ENCODE assay signal across 11 cellular contexts in the genomic region with DNA sequence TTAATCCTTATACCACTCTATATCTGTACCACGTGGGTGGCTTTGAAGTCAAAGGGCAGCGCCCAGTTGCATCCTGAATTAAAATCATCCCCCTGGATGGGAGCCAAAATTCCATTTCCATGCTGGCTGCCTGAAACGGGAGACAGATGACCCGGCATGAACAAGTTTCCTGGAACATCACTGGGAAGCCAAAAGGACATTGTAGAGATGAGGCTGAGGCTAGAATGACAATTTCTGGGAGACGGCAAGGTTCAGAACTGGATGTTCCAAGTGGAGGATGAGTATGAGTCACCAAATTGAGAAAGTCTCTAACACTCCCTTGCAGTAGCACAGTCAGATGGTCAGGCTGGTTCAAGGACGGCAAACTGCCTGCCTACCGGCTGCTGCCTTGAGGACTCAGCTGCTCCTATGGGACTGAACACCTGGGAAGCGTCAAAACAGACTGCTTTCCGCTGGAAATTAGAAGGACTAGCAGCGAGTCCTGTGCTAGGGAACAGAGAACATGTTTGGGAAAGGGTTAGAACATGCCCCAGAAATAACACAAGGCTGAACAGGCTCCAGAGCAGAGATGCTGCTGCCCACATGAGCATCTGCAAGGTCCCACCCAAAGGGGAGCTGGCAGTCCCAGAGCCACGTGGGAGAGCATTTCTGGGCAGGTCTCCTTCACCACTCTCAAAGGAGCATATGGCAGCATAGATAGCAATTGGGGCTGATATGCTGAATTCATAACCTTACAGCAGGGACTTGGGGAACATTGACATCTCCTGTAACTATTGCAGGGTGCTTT. TPM values are rescaled to one million over a fixed set of nuclear protein-coding genes. Genes with fewer than 3 reads are reported as not detected.
A peak's percentile ranks its signal among the peaks of the same experiment; 100 is the strongest.
DNase-seq lines count a peak whose midpoint lies in the region; ATAC-seq, FAIRE-seq and TF ChIP-seq lines count a peak whose summit lies in the region.
"Had no signal": no experiment of that assay in that cellular context is flagged by ENCODE, and none has a peak within 500 bp of the region (broad histone marks: within the 10 kb centered on the region; RNA-seq: fewer than 3 reads in every experiment).

No MANE protein-coding gene starts in this region.

- no peak for FAIRE-seq in kidney (lab: Jason Lieb, UNC)
- FAIRE-seq: G401.6 had no signal

- H3K4me3 ChIP-seq in kidney (ENCODE audit: low read length in 2 of 2): no peak overlapping the region
- H3K4me3 ChIP-seq in stomach smooth muscle (ENCODE audit: low read length in 2 of 2): no peak overlapping the region

- intact Hi-C loops in kidney (cut with DNase I): no loop called here

- no peak overlapping the region for H3K4me3 Mint-ChIP-seq in progenitor cell of endocrine pancreas (ENCODE audit: low read depth)

- H3K9me3 Mint-ChIP-seq in progenitor cell of endocrine pancreas (ENCODE audit: low read depth): no peaks in the 10 kb centered on the region

- no peaks in the 10 kb centered on the region for H3K9me3 ChIP-seq in kidney (ENCODE audit: control insufficient read depth in 1 of 2, low read length in 2 of 2)
- no peaks in the 10 kb centered on the region for H3K9me3 ChIP-seq in stomach smooth muscle (ENCODE audit: control insufficient read depth in 2 of 2, low read length in 2 of 2)

- peak; percentile 25 for DNase-seq in HPDE6-E6E7 (ENCODE audit: extremely low spot score)
- peak; percentile 3 for DNase-seq in cerebellum (ENCODE audit: low spot score)
- peak; percentile 82 for DNase-seq in kidney
- no peak for DNase-seq in stimulated activated naive CD8-positive, alpha-beta T cell treated with anti-CD3 and anti-CD28 coated beads, Interleukin-15, Interleukin-2, amounts not matched to agents 100 U/mL and 50 U/mL, for 24 hours
- no peak for DNase-seq in progenitor cell of endocrine pancreas (ENCODE audit: low spot score, unreplicated experiment)
- no peak for DNase-seq in activated CD4-positive, alpha-beta T cell treated with anti-CD3 and anti-CD28 coated beads, Interleukin-2, amount 50 U/mL, for 48 hours
- DNase-seq: NCI-H1436 treated with DMSO at 0.1 percent for 48 hours, SW 1271 had no signal

- H3K27ac ChIP-seq in kidney (ENCODE audit: low read depth in 2 of 2, low read length in 2 of 2): no peak overlapping the region
- peak overlapping the region; percentile 18 for H3K27ac ChIP-seq in stomach smooth muscle (ENCODE audit: low read length)

- H3K4me1 Mint-ChIP-seq in progenitor cell of endocrine pancreas (ENCODE audit: low read depth): peaks cover 3% of the 10 kb centered on the region

- H3K4me1 ChIP-seq in kidney (ENCODE audit: control insufficient read depth in 1 of 2, insufficient read depth in 1 of 2, low read depth in 1 of 2, low read length in 2 of 2) (no peaks in the 10 kb centered on the region), stomach smooth muscle (ENCODE audit: control insufficient read depth, insufficient read depth, low read length) (peaks cover 8% of the 10 kb centered on the region)

- H3K27me3 ChIP-seq in stomach smooth muscle (ENCODE audit: control insufficient read depth in 1 of 2, insufficient read depth in 2 of 2, low read length in 2 of 2): peaks cover 0 to 8% of the 10 kb centered on the region in 2 donors

- H3K27ac Mint-ChIP-seq in progenitor cell of endocrine pancreas: no peak overlapping the region

- H3K27me3 Mint-ChIP-seq in progenitor cell of endocrine pancreas: peaks cover 13% of the 10 kb centered on the region

- no peak for ATAC-seq in GM18907 (IDR thresholded peaks at IDR 0.05; ENCODE audit: unreplicated experiment)
- no peak for ATAC-seq in stimulated activated naive CD8-positive, alpha-beta T cell treated with anti-CD3 and anti-CD28 coated beads, Interleukin-15, Interleukin-2, amounts not matched to agents 100 U/mL and 50 U/mL, for 24 hours

- H3K36me3 ChIP-seq in kidney (ENCODE audit: control insufficient read depth in 1 of 2, insufficient read depth in 2 of 2, low read length in 2 of 2) (no peaks in the 10 kb centered on the region), stomach smooth muscle (ENCODE audit: control insufficient read depth in 2 of 2, insufficient read depth in 2 of 2, low read length in 2 of 2) (no peaks in the 10 kb centered on the region)

- no peaks in the 10 kb centered on the region for H3K36me3 Mint-ChIP-seq in progenitor cell of endocrine pancreas (ENCODE audit: insufficient read depth)

- TF ChIP-seq CTCF in kidney (IDR thresholded peaks at IDR 0.05; ENCODE audit: borderline replicate concordance, extremely low read depth, insufficient read depth) (no peak), progenitor cell of endocrine pancreas (IDR thresholded peaks at IDR 0.05; ENCODE audit: unreplicated experiment) (no peak)

- no peak overlapping the region for H3K9ac ChIP-seq in kidney (ENCODE audit: low read length in 2 of 2)
- H3K9ac ChIP-seq in stomach smooth muscle (ENCODE audit: low read length in 2 of 2): no peak overlapping the region

RNA-seq across cellular contexts. Expression of a gene that starts 32.0 kb away (rescaled TPM):
- 70.1 TPM for total RNA-seq in cerebellum
- total RNA-seq in kidney: 109 TPM
- polyA plus RNA-seq in kidney (ENCODE audit: insufficient read depth, low read depth, low replicate concordance): 102 TPM
- 63.6 and 65.4 TPM in 2 replicates for total RNA-seq in progenitor cell of endocrine pancreas

RNA-seq across cellular contexts. Expression of a gene that starts 52.5 kb away (rescaled TPM):
- total RNA-seq in cerebellum: 71.4 TPM
- 81.9 TPM for total RNA-seq in kidney
- 27.2 TPM for polyA plus RNA-seq in kidney (ENCODE audit: insufficient read depth, low read depth, low replicate concordance)
- 62.3 and 80.5 TPM in 2 replicates for total RNA-seq in progenitor cell of endocrine pancreas

Comparison
In these comparisons a context has a peak if more than half of its experiments do, and no peak if none do; other contexts are left out.
1. DNase-seq: peak in HPDE6-E6E7 (single experiment), cerebellum (single experiment) and kidney (single experiment); none in stimulated activated naive CD8-positive, alpha-beta T cell treated with anti-CD3 and anti-CD28 coated beads, Interleukin-15, Interleukin-2, amounts not matched to agents 100 U/mL and 50 U/mL, for 24 hours (single experiment), progenitor cell of endocrine pancreas (single experiment) and activated CD4-positive, alpha-beta T cell treated with anti-CD3 and anti-CD28 coated beads, Interleukin-2, amount 50 U/mL, for 48 hours (0 of 2).